In genomic region chr10:125343118-125343752, GRCh38 we compare ENCODE assay signal across 8 cellular contexts.
DNase-seq lines count a peak whose midpoint lies in the region; ATAC-seq and TF ChIP-seq lines count a peak whose summit lies in the region.

No MANE protein-coding gene starts in this region.

- no peaks in the 10 kb centered on the region for H3K27me3 ChIP-seq in thyroid gland

- no peak for ATAC-seq in GM18498 (IDR thresholded peaks at IDR 0.05; ENCODE audit: unreplicated experiment)
- no peak for ATAC-seq in HG03139 (IDR thresholded peaks at IDR 0.05; ENCODE audit: unreplicated experiment)

- H3K9me3 ChIP-seq in thyroid gland, result no peaks in the 10 kb centered on the region

- WGBS in thyroid gland, 2 donors, result 70 to 75% methylated on average over 9 of the region's 9 CpGs

- no peak overlapping the region for H3K27ac ChIP-seq in thyroid gland

- peak in 5 of 6 experiments; percentile 29 to 62 (median 51) for TF ChIP-seq CTCF in thyroid gland (IDR thresholded peaks at IDR 0.05)

- no peaks in the 10 kb centered on the region for H3K4me1 ChIP-seq in thyroid gland

- H3K36me3 ChIP-seq in thyroid gland, result no peaks in the 10 kb centered on the region

- intact Hi-C loops in thyroid gland (cut with DNase I), result loop anchor here (10.0 kb wide), 1 partner anchor 298 kb away; no protein-coding TSS in a partner anchor

- DNase-seq in SKM-1 treated with dmso at 0.1 percent for 144 hours (lab: John Stamatoyannopoulos, UW; ENCODE audit: unreplicated experiment) (peak; percentile 7), SKM-1 (lab: John Stamatoyannopoulos, UW; ENCODE audit: unreplicated experiment) (no peak), RPMI7951 (ENCODE audit: low read depth) (peak; percentile 21), glomerular endothelial cell (ENCODE audit: extremely low read depth, low read depth, low spot score) (peak; percentile 14), thyroid gland (peak; percentile 14 to 17), NCI-H2081 treated with DMSO at 0.1 percent for 48 hours (lab: John Stamatoyannopoulos, UW) (no peak)

- TF ChIP-seq POLR2A in thyroid gland (IDR thresholded peaks at IDR 0.05), result no peak

- H3K4me3 ChIP-seq in thyroid gland (replicated peaks in 1 of 3), result no peak overlapping the region

Comparison
In these comparisons a context has a peak if more than half of its experiments do, and no peak if none do; other contexts are left out.
1. DNase-seq: peak in SKM-1 treated with dmso at 0.1 percent for 144 hours (single experiment), RPMI7951 (single experiment), glomerular endothelial cell (single experiment) and thyroid gland (2 of 2); none in SKM-1 (single experiment) and NCI-H2081 treated with DMSO at 0.1 percent for 48 hours (single experiment).